Comparison of ENCODE assay signal across 7 cellular contexts in the genomic region with DNA sequence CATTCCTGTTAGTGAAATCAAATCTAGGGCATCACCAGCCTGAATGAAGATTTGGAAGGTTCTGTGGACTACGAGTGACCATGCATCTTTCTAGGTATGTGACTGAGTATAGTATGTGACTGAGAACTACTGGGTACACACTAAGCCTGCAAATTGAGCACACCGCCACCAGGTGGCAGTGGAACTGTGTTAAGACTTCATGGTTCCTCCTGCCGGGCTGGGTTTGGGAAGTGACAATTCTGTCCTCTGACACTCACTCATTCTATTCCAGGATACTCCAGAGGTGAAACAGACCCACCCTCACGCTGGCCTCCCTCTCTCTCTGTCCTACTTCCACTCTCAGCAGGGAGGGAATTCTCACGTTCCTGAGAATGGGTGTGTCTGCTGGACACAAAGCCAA.
DNase-seq lines count a peak whose midpoint lies in the region; ATAC-seq and TF ChIP-seq lines count a peak whose summit lies in the region.

No MANE protein-coding gene starts in this region.

- POLR2A ChIA-PET in activated CD8-positive, alpha-beta T cell treated with anti-CD3 and anti-CD28 coated beads, Interleukin-2, amount 10 ng/mL, durations not matched to agents 7 days and 5 days (lab: Charles Lee): no interaction called here
- POLR2A ChIA-PET in RWPE1 (lab: Yijun Ruan, JAX; ENCODE audit: low non-redundant PET): no interaction called here

- H3K36me3 ChIP-seq in right lobe of liver: no peaks in the 10 kb centered on the region

- TF ChIP-seq CTCF in GM12875 (IDR thresholded peaks at IDR 0.05; ENCODE audit: borderline replicate concordance, insufficient read depth, low read depth, low read length): peak; percentile 62; the same call in 1 of the 2 replicates
- peak in 2 of 4 donors; percentile 14 to 28 for TF ChIP-seq CTCF in right lobe of liver (IDR thresholded peaks at IDR 0.05)
- TF ChIP-seq CTCF in RWPE1 (conservative IDR thresholded peaks at IDR 0.05; ENCODE audit: low read depth): no peak; the same call in 1 of the 2 replicates

- H3K4me3 ChIP-seq in GM12875 (ENCODE audit: low read depth, low read length) (no peak overlapping the region), right lobe of liver (no peak overlapping the region)

- ATAC-seq in activated CD8-positive, alpha-beta T cell treated with anti-CD3 and anti-CD28 coated beads, Interleukin-2, amount 10 ng/mL, durations not matched to agents 7 days and 5 days: peak; percentile 55
- peak in 3 of 4 donors; percentile 42 to 58 (median 56) for ATAC-seq in right lobe of liver

- no peak for TF ChIP-seq POLR2A in right lobe of liver (IDR thresholded peaks at IDR 0.05)

- no peaks in the 10 kb centered on the region for H3K4me1 Mint-ChIP-seq in activated CD8-positive, alpha-beta T cell treated with anti-CD3 and anti-CD28 coated beads, Interleukin-2, amount 10 ng/mL, durations not matched to agents 7 days and 5 days (ENCODE audit: low read depth)

- 48% methylated on average over 3 of the region's 5 CpGs for WGBS in right lobe of liver (ENCODE audit: insufficient coverage, low coverage, low lambda C conversion rate, missing lambda C conversion rate)

- H3K27ac ChIP-seq in right lobe of liver (no peak overlapping the region), RWPE1 (no peak overlapping the region)

- no peaks in the 10 kb centered on the region for H3K9me3 Mint-ChIP-seq in activated CD8-positive, alpha-beta T cell treated with anti-CD3 and anti-CD28 coated beads, Interleukin-2, amount 10 ng/mL, durations not matched to agents 7 days and 5 days (ENCODE audit: insufficient read depth)

- no peak overlapping the region for H3K27ac Mint-ChIP-seq in activated CD8-positive, alpha-beta T cell treated with anti-CD3 and anti-CD28 coated beads, Interleukin-2, amount 10 ng/mL, durations not matched to agents 7 days and 5 days

- H3K9me3 ChIP-seq in right lobe of liver: no peaks in the 10 kb centered on the region

- no peaks in the 10 kb centered on the region for H3K4me1 ChIP-seq in right lobe of liver

- intact Hi-C loops in right lobe of liver (cut with DNase I): no loop called here

- no peaks in the 10 kb centered on the region for H3K27me3 Mint-ChIP-seq in activated CD8-positive, alpha-beta T cell treated with anti-CD3 and anti-CD28 coated beads, Interleukin-2, amount 10 ng/mL, durations not matched to agents 7 days and 5 days (ENCODE audit: low read depth)

- DNase-seq in MV-4-11 (lab: John Stamatoyannopoulos, UW): peak; percentile 77
- DNase-seq in activated CD8-positive, alpha-beta T cell treated with anti-CD3 and anti-CD28 coated beads, Interleukin-2, amount 10 ng/mL, durations not matched to agents 7 days and 5 days: peak; percentile 56
- DNase-seq in right lobe of liver: no peak
- no peak for DNase-seq in RWPE1 (ENCODE audit: low spot score)
- no peak for DNase-seq in anterior cingulate cortex (lab: John Stamatoyannopoulos, UW)
- DNase-seq in AG08395 (ENCODE audit: low spot score): no peak

- no peaks in the 10 kb centered on the region for H3K27me3 ChIP-seq in right lobe of liver

- H3K4me3 Mint-ChIP-seq in activated CD8-positive, alpha-beta T cell treated with anti-CD3 and anti-CD28 coated beads, Interleukin-2, amount 10 ng/mL, durations not matched to agents 7 days and 5 days: no peak overlapping the region

- CTCF ChIA-PET in activated CD8-positive, alpha-beta T cell treated with anti-CD3 and anti-CD28 coated beads, Interleukin-2, amount 10 ng/mL, durations not matched to agents 7 days and 5 days (lab: Charles Lee): no interaction called here
- CTCF ChIA-PET in RWPE1 (lab: Yijun Ruan, JAX): interaction anchor here (1.3 kb wide), 1 partner anchor 24 kb away, joined by 3 read pairs; no protein-coding TSS in a partner anchor

- H3K36me3 Mint-ChIP-seq in activated CD8-positive, alpha-beta T cell treated with anti-CD3 and anti-CD28 coated beads, Interleukin-2, amount 10 ng/mL, durations not matched to agents 7 days and 5 days (ENCODE audit: low read depth): no peaks in the 10 kb centered on the region

Comparison
In these comparisons a context has a peak if more than half of its experiments do, and no peak if none do; other contexts are left out.
1. DNase-seq: peak in MV-4-11 (single experiment) and activated CD8-positive, alpha-beta T cell treated with anti-CD3 and anti-CD28 coated beads, Interleukin-2, amount 10 ng/mL, durations not matched to agents 7 days and 5 days (single experiment); none in right lobe of liver (0 of 3), RWPE1 (single experiment), anterior cingulate cortex (0 of 58) and AG08395 (single experiment).